In genomic region chr7:139804571-139804970, GRCh38 we compare ENCODE assay signal across 9 cellular contexts. TPM values are rescaled to one million over a fixed set of nuclear protein-coding genes. Genes with fewer than 3 reads are reported as not detected.
"Had no signal": no experiment of that assay in that cellular context is flagged by ENCODE, and none has a peak within 500 bp of the region (broad histone marks: within the 10 kb centered on the region; RNA-seq: fewer than 3 reads in every experiment).

No MANE protein-coding gene starts in this region.

- ATAC-seq: GM12878 had no signal

- FAIRE-seq: G401.6, GM12891, GM12892, GM18507, GM19239 had no signal

- H3K4me3 ChIP-seq: GM12878 had no signal

- DNase-seq: GDM1, GF-D8 had no signal

RNA-seq across cellular contexts. Expression of gene TBXAS1, which starts 24.5 kb away (rescaled TPM):
- total RNA-seq: G401 had no signal
